ENCODE assay signal across 24 cellular contexts in the genomic region with DNA sequence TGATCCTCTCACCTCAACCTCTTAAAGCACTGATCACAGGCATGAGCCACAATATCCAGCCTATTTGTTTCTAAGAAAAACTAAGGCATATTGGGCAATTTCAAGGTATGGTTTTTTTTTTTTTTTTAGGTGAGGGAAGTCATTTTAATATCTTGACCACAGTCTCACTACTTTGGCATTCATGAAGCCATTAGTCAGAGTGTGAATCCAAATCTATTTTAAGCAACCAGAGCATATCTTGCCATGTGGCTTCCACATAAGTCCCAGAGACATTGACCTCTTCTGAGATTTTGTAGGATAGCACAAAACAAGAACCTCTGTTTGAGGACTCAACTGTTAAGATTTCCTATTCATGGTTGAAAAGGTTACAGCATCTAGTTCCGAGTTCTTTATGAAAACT.
A peak's percentile ranks its signal among the peaks of the same experiment; 100 is the strongest.
DNase-seq lines count a peak whose midpoint lies in the region; ATAC-seq and TF ChIP-seq lines count a peak whose summit lies in the region.
"Had no signal": no experiment of that assay in that cellular context is flagged by ENCODE, and none has a peak within 500 bp of the region (broad histone marks: within the 10 kb centered on the region; RNA-seq: fewer than 3 reads in every experiment).

No MANE protein-coding gene starts in this region.

- H3K27me3 Mint-ChIP-seq in GM23338 (ENCODE audit: insufficient read depth, low read depth, poor library complexity): no peaks in the 10 kb centered on the region

- H3K27me3 ChIP-seq in MG63 (no peaks in the 10 kb centered on the region), GM23338 (ENCODE audit: insufficient read depth) (no peaks in the 10 kb centered on the region)
- H3K27me3 ChIP-seq: Peyer's patch had no signal

- H3K4me3 Mint-ChIP-seq in GM23338: no peak overlapping the region
- H3K4me3 Mint-ChIP-seq: B cell; CD4-positive, CD25-positive, alpha-beta regulatory T cell; T-cell had no signal

- H3F3A ChIP-seq in GM23338 (replicated peaks; ENCODE audit: low read depth): no peaks in the 10 kb centered on the region

- H3K79me2 ChIP-seq in GM23338 (replicated peaks; ENCODE audit: insufficient read depth): no peaks in the 10 kb centered on the region

- no peaks in the 10 kb centered on the region for H3K4me1 ChIP-seq in GM23338 (ENCODE audit: insufficient read depth)
- H3K4me1 ChIP-seq: A549, Caco-2, Peyer's patch had no signal

- H3K27ac Mint-ChIP-seq in GM23338: no peak overlapping the region
- H3K27ac Mint-ChIP-seq: B cell; CD4-positive, CD25-positive, alpha-beta regulatory T cell; T-cell had no signal

- H3K4me3 ChIP-seq in fibroblast of mammary gland (ENCODE audit: control insufficient read depth, low read depth, low read length) (no peak overlapping the region), MG63 (no peak overlapping the region), GM23338 (no peak overlapping the region)
- H3K4me3 ChIP-seq: A549, Peyer's patch had no signal

- no peaks in the 10 kb centered on the region for H3K9me2 ChIP-seq in GM23338 (ENCODE audit: insufficient read depth)
- H3K9me2 ChIP-seq: SK-N-SH had no signal

- peak; percentile 27 for DNase-seq in AG08396 (ENCODE audit: low spot score)
- peak; percentile 17 for DNase-seq in ELR (ENCODE audit: low read depth)
- peak; percentile 0 for DNase-seq in LHCN-M2 (ENCODE audit: low read depth)
- DNase-seq in fibroblast of mammary gland (ENCODE audit: low read depth): peak; percentile 46
- DNase-seq in kidney tubule cell (ENCODE audit: low spot score): no peak
- DNase-seq in NCI-H2171 (lab: John Stamatoyannopoulos, UW): no peak
- no peak for DNase-seq in MG63
- DNase-seq in GM23338 (ENCODE audit: low spot score): no peak
- DNase-seq: Caco-2; CD4-positive, CD25-positive, alpha-beta regulatory T cell; HCEC 1CT; KBM-7; NCI-H1417; NCI-H1930; NCI-H446; NCI-H526 treated with DMSO at 0.1 percent for 48 hours; NK-92 treated with Interleukin-12 subunit alpha and Interleukin-12 subunit beta, amount 100 ng/mL, for 24 hours; Peyer's patch; Right ventricle myocardium superior; SK-N-SH; T-cell; T-helper 9 cell had no signal

- H3K9me3 ChIP-seq in MG63: no peaks in the 10 kb centered on the region
- H3K9me3 ChIP-seq: A549, Caco-2, Peyer's patch, SK-N-SH had no signal

- H3K36me3 ChIP-seq in MG63: no peaks in the 10 kb centered on the region
- no peaks in the 10 kb centered on the region for H3K36me3 ChIP-seq in GM23338 (ENCODE audit: insufficient read depth)
- H3K36me3 ChIP-seq: Peyer's patch had no signal

- H3K4me2 ChIP-seq in GM23338: no peak overlapping the region
- H3K4me2 ChIP-seq: A549, SK-N-SH had no signal

- H3K4me1 Mint-ChIP-seq in GM23338: no peaks in the 10 kb centered on the region; the same call in 2 of the 3 replicates
- H3K4me1 Mint-ChIP-seq: B cell; CD4-positive, CD25-positive, alpha-beta regulatory T cell; T-cell had no signal

- TF ChIP-seq CTCF in fibroblast of mammary gland (conservative IDR thresholded peaks at IDR 0.05; ENCODE audit: control insufficient read depth, insufficient read depth, low read depth, low read length) (no peak), GM23338 (conservative IDR thresholded peaks at IDR 0.05; ENCODE audit: low read depth in 2 of 2) (no peak)

- no peak for ATAC-seq in GM23338
- ATAC-seq: A549, T-cell had no signal

- H3K36me3 Mint-ChIP-seq in GM23338 (ENCODE audit: low read depth): peaks cover 4% of the 10 kb centered on the region; the same call in 2 of the 3 replicates
- H3K36me3 Mint-ChIP-seq: CD4-positive, CD25-positive, alpha-beta regulatory T cell; T-cell had no signal

- no peak overlapping the region for H2AFZ ChIP-seq in GM23338

- H3K9me3 Mint-ChIP-seq in GM23338: peaks cover 36% of the 10 kb centered on the region

- no peak overlapping the region for H3K27ac ChIP-seq in GM23338 (ENCODE audit: low read depth)
- H3K27ac ChIP-seq: A549, Peyer's patch had no signal

- no peaks in the 10 kb centered on the region for H4K20me1 ChIP-seq in GM23338 (replicated peaks; ENCODE audit: insufficient read depth)

TF ChIP-seq in GM23338, 12 proteins besides CTCF, POLR2A, EP300 and RAD21 (continues in another document):
- TF ChIP-seq EZH2 (IDR thresholded peaks at IDR 0.05; ENCODE audit: low read depth, unreplicated experiment): no peak
- no peak for TF ChIP-seq EZH2phosphoT487 (IDR thresholded peaks at IDR 0.05; ENCODE audit: unreplicated experiment)
- TF ChIP-seq, protein P1, sequence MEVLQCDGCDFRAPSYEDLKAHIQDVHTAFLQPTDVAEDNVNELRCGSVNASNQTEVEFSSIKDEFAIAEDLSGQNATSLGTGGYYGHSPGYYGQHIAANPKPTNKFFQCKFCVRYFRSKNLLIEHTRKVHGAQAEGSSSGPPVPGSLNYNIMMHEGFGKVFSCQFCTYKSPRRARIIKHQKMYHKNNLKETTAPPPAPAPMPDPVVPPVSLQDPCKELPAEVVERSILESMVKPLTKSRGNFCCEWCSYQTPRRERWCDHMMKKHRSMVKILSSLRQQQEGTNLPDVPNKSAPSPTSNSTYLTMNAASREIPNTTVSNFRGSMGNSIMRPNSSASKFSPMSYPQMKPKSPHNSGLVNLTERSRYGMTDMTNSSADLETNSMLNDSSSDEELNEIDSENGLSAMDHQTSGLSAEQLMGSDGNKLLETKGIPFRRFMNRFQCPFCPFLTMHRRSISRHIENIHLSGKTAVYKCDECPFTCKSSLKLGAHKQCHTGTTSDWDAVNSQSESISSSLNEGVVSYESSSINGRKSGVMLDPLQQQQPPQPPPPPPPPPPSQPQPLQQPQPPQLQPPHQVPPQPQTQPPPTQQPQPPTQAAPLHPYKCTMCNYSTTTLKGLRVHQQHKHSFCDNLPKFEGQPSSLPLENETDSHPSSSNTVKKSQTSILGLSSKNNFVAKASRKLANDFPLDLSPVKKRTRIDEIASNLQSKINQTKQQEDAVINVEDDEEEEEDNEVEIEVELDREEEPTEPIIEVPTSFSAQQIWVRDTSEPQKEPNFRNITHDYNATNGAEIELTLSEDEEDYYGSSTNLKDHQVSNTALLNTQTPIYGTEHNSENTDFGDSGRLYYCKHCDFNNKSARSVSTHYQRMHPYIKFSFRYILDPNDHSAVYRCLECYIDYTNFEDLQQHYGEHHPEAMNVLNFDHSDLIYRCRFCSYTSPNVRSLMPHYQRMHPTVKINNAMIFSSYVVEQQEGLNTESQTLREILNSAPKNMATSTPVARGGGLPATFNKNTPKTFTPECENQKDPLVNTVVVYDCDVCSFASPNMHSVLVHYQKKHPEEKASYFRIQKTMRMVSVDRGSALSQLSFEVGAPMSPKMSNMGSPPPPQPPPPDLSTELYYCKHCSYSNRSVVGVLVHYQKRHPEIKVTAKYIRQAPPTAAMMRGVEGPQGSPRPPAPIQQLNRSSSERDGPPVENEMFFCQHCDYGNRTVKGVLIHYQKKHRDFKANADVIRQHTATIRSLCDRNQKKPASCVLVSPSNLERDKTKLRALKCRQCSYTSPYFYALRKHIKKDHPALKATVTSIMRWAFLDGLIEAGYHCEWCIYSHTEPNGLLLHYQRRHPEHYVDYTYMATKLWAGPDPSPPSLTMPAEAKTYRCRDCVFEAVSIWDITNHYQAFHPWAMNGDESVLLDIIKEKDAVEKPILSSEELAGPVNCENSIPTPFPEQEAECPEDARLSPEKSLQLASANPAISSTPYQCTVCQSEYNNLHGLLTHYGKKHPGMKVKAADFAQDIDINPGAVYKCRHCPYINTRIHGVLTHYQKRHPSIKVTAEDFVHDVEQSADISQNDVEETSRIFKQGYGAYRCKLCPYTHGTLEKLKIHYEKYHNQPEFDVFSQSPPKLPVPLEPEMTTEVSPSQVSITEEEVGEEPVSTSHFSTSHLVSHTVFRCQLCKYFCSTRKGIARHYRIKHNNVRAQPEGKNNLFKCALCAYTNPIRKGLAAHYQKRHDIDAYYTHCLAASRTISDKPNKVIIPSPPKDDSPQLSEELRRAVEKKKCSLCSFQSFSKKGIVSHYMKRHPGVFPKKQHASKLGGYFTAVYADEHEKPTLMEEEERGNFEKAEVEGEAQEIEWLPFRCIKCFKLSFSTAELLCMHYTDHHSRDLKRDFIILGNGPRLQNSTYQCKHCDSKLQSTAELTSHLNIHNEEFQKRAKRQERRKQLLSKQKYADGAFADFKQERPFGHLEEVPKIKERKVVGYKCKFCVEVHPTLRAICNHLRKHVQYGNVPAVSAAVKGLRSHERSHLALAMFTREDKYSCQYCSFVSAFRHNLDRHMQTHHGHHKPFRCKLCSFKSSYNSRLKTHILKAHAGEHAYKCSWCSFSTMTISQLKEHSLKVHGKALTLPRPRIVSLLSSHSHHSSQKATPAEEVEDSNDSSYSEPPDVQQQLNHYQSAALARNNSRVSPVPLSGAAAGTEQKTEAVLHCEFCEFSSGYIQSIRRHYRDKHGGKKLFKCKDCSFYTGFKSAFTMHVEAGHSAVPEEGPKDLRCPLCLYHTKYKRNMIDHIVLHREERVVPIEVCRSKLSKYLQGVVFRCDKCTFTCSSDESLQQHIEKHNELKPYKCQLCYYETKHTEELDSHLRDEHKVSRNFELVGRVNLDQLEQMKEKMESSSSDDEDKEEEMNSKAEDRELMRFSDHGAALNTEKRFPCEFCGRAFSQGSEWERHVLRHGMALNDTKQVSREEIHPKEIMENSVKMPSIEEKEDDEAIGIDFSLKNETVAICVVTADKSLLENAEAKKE (CRISPR knock-in tag; IDR thresholded peaks at IDR 0.05): no peak
- no peak for TF ChIP-seq ZNF114 (CRISPR knock-in tag; IDR thresholded peaks at IDR 0.05)
- TF ChIP-seq NANOG (IDR thresholded peaks at IDR 0.05; ENCODE audit: borderline replicate concordance): no peak
- no peak for TF ChIP-seq STAT1 (IDR thresholded peaks at IDR 0.05; ENCODE audit: unreplicated experiment)
- TF ChIP-seq JUNB (IDR thresholded peaks at IDR 0.05; ENCODE audit: unreplicated experiment): no peak
- no peak for TF ChIP-seq POLR2AphosphoS5 (IDR thresholded peaks at IDR 0.05; ENCODE audit: low read depth)

Comparison
In these comparisons a context has a peak if more than half of its experiments do, and no peak if none do; other contexts are left out.
1. DNase-seq: peak in AG08396 (single experiment), ELR (single experiment), LHCN-M2 (single experiment) and fibroblast of mammary gland (single experiment); none in kidney tubule cell (single experiment), NCI-H2171 (single experiment), MG63 (single experiment) and GM23338 (single experiment).